In genomic region chr5:112914584-112914983, GRCh38 we compare ENCODE assay signal across 1 cellular context.
TF ChIP-seq lines count a peak whose summit lies in the region.

No MANE protein-coding gene starts in this region.

TF ChIP-seq in HepG2, 621 proteins besides CTCF, POLR2A, EP300 and RAD21 (continued from another document):
- TF ChIP-seq LBX2 (CRISPR knock-in tag; IDR thresholded peaks at IDR 0.05; ENCODE audit: borderline replicate concordance) (no peak), ZNF563 (CRISPR knock-in tag; IDR thresholded peaks at IDR 0.05) (no peak), NFATC3 (CRISPR knock-in tag; IDR thresholded peaks at IDR 0.05) (no peak), ZNF235 (CRISPR knock-in tag; IDR thresholded peaks at IDR 0.05; ENCODE audit: borderline replicate concordance) (no peak), ZNF792 (CRISPR knock-in tag; IDR thresholded peaks at IDR 0.05) (no peak), SRSF4 (IDR thresholded peaks at IDR 0.05; ENCODE audit: low read depth, low read length, poor library complexity, severe bottlenecking) (no peak), ZFP62 (CRISPR knock-in tag; IDR thresholded peaks at IDR 0.05) (no peak), ZNF460 (CRISPR knock-in tag; IDR thresholded peaks at IDR 0.05; ENCODE audit: borderline replicate concordance) (no peak), ZBTB20 (CRISPR knock-in tag; IDR thresholded peaks at IDR 0.05; ENCODE audit: borderline replicate concordance, low read depth) (no peak), SRSF1 (optimal IDR thresholded peaks at IDR 0.05; ENCODE audit: low read depth, low read length) (no peak), ZFX (CRISPR knock-in tag; IDR thresholded peaks at IDR 0.05; ENCODE audit: low read depth) (no peak), PTBP1 (IDR thresholded peaks at IDR 0.05; ENCODE audit: low read depth, low read length, poor library complexity, severe bottlenecking) (no peak), THAP9 (CRISPR knock-in tag; IDR thresholded peaks at IDR 0.05; ENCODE audit: borderline replicate concordance) (no peak), ZNF749 (CRISPR knock-in tag; IDR thresholded peaks at IDR 0.05; ENCODE audit: borderline replicate concordance) (no peak)
